Comparison of ENCODE assay signal across 13 cellular contexts in the genomic region with DNA sequence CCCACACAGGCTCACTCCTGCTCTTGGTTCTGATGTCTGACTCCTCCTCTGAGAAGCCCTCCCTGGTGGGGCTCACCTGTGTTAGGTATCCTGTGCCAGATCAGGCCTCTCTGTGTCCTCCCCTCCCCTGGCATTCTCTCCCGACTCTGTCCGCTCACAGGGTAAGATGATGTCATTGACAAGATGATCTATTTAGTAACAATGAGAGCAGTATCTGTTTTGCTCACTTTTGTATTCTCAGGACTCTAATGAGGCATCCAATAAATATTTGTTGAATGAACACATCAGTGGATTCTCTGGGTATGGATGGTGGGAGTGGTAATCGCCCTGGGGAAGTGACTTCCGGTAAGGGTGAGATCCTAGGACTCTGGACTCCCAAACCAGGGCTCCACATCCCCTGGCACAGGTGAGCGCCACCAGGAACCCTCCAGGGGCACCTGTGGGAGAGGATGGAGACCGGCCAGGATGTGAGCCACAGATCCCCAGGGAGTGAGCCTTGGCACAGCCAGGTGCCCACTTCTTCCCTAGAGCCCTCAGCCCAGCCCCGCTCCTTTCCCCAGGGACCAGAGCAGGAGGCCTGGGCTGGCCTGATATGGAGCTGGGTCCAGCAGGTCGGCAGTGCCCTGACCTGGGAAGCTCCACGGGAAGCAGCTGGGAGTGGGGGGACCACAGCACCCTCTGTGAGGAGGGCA. TPM values are rescaled to one million over a fixed set of nuclear protein-coding genes. Genes with fewer than 3 reads are reported as not detected.
DNase-seq lines count a peak whose midpoint lies in the region; ATAC-seq and TF ChIP-seq lines count a peak whose summit lies in the region.
"Had no signal": no experiment of that assay in that cellular context is flagged by ENCODE, and none has a peak within 500 bp of the region (broad histone marks: within the 10 kb centered on the region; RNA-seq: fewer than 3 reads in every experiment).

No MANE protein-coding gene starts in this region.

- H3K27ac Mint-ChIP-seq in neural progenitor cell: peak overlapping the region; percentile 9
- H3K27ac Mint-ChIP-seq: stimulated activated memory B cell treated with anti-CD40 and anti-IgM and Interleukin-4, amounts not matched to agents 10 μg/mL and 1 μg/mL and 100 μg/mL, for 72 hours had no signal

- no peaks in the 10 kb centered on the region for H4K20me1 ChIP-seq in neural progenitor cell (ENCODE audit: low read depth)

- no peak for TF ChIP-seq POLR2A in breast epithelium (IDR thresholded peaks at IDR 0.05)

- peaks cover 4% of the 10 kb centered on the region for H3F3A ChIP-seq in neural progenitor cell (ENCODE audit: low read depth)

- no peak for TF ChIP-seq CTCF in breast epithelium (IDR thresholded peaks at IDR 0.05)
- no peak for TF ChIP-seq CTCF in neural progenitor cell (IDR thresholded peaks at IDR 0.05)
- TF ChIP-seq CTCF in ascending aorta (IDR thresholded peaks at IDR 0.05): no peak

- H3K4me1 Mint-ChIP-seq in neural progenitor cell: peaks cover 11% of the 10 kb centered on the region

- intact Hi-C loops in breast epithelium (cut with DNase I; ENCODE audit: low total_unique reads): loop anchor here (5.0 kb wide), 1 partner anchor 62 kb away; no protein-coding TSS in a partner anchor
- intact Hi-C loops in ascending aorta (cut with DNase I): loop anchor here (10.0 kb wide), 1 partner anchor 135 kb away; no protein-coding TSS in a partner anchor

- no peak overlapping the region for H3K9ac ChIP-seq in neural progenitor cell

- no peaks in the 10 kb centered on the region for H3K36me3 ChIP-seq in breast epithelium
- no peaks in the 10 kb centered on the region for H3K36me3 ChIP-seq in neural progenitor cell
- no peaks in the 10 kb centered on the region for H3K36me3 ChIP-seq in ascending aorta
- H3K36me3 ChIP-seq: left ventricle myocardium inferior had no signal

- H3K79me2 ChIP-seq in neural progenitor cell (ENCODE audit: low read depth): no peaks in the 10 kb centered on the region

- no peaks in the 10 kb centered on the region for H3K36me3 Mint-ChIP-seq in neural progenitor cell
- H3K36me3 Mint-ChIP-seq: IgD-negative memory B cell; stimulated activated memory B cell treated with anti-CD40 and anti-IgM and Interleukin-4, amounts not matched to agents 10 μg/mL and 1 μg/mL and 100 μg/mL, for 72 hours had no signal

- H3K27me3 Mint-ChIP-seq in neural progenitor cell (ENCODE audit: insufficient read depth, low read depth): peaks cover 28% of the 10 kb centered on the region

- no peak overlapping the region for H2AFZ ChIP-seq in neural progenitor cell (replicated peaks)

- DNase-seq in Daoy (ENCODE audit: low read depth): peak; percentile 39
- DNase-seq in NCI-H2029 (lab: John Stamatoyannopoulos, UW): peak; percentile 70
- no peak for DNase-seq in breast epithelium (ENCODE audit: low spot score in 2 of 2)
- DNase-seq in neural progenitor cell (ENCODE audit: low spot score): no peak
- DNase-seq in effector CD4-positive, alpha-beta T cell: no peak
- DNase-seq in ascending aorta (ENCODE audit: low spot score in 2 of 2): no peak
- no peak for DNase-seq in NCI-H146 treated with DMSO at 0.1 percent for 48 hours (lab: John Stamatoyannopoulos, UW; ENCODE audit: unreplicated experiment)
- DNase-seq: left ventricle myocardium inferior, SIG-M5 had no signal

- no peaks in the 10 kb centered on the region for H3K9me3 ChIP-seq in breast epithelium
- no peaks in the 10 kb centered on the region for H3K9me3 ChIP-seq in neural progenitor cell (ENCODE audit: low read depth)
- no peaks in the 10 kb centered on the region for H3K9me3 ChIP-seq in ascending aorta
- H3K9me3 ChIP-seq: left ventricle myocardium inferior had no signal

- ATAC-seq in HG02885 (IDR thresholded peaks at IDR 0.05; ENCODE audit: poor library complexity, unreplicated experiment): no peak
- ATAC-seq: stimulated activated memory B cell treated with anti-CD40 and anti-IgM and Interleukin-4, amounts not matched to agents 10 μg/mL and 1 μg/mL and 100 μg/mL, for 72 hours had no signal

- H3K4me2 ChIP-seq in neural progenitor cell: no peak overlapping the region

- H3K9me3 Mint-ChIP-seq in neural progenitor cell: no peaks in the 10 kb centered on the region
- H3K9me3 Mint-ChIP-seq: IgD-negative memory B cell; stimulated activated memory B cell treated with anti-CD40 and anti-IgM and Interleukin-4, amounts not matched to agents 10 μg/mL and 1 μg/mL and 100 μg/mL, for 72 hours had no signal

- H3K27ac ChIP-seq in breast epithelium (peak overlapping the region; percentile 3 to 48), neural progenitor cell (no peak overlapping the region), ascending aorta (no peak overlapping the region)
- H3K27ac ChIP-seq: left ventricle myocardium inferior had no signal

- H3K4me1 ChIP-seq in breast epithelium (peaks cover 5% of the 10 kb centered on the region in 2 donors), neural progenitor cell (peaks cover 4% of the 10 kb centered on the region), ascending aorta (peaks cover 0 to 4% of the 10 kb centered on the region in 2 donors)

- H3K4me3 ChIP-seq in breast epithelium (no peak overlapping the region), neural progenitor cell (no peak overlapping the region), ascending aorta (no peak overlapping the region)
- H3K4me3 ChIP-seq: left ventricle myocardium inferior had no signal

- H3K4me3 Mint-ChIP-seq in neural progenitor cell: no peak overlapping the region
- H3K4me3 Mint-ChIP-seq: IgD-negative memory B cell; stimulated activated memory B cell treated with anti-CD40 and anti-IgM and Interleukin-4, amounts not matched to agents 10 μg/mL and 1 μg/mL and 100 μg/mL, for 72 hours had no signal

- peaks cover 9 to 26% of the 10 kb centered on the region in 2 donors for H3K27me3 ChIP-seq in breast epithelium
- peaks cover 31% of the 10 kb centered on the region for H3K27me3 ChIP-seq in neural progenitor cell
- peaks cover 7% of the 10 kb centered on the region for H3K27me3 ChIP-seq in ascending aorta

RNA-seq across cellular contexts. Expression of gene HAP1, which starts 5.4 kb away (rescaled TPM):
- 0.11 TPM in 1 of 2 replicates, not detected in the other for total RNA-seq in Daoy (2014; rRNA removed; shearing (Covaris generic))
- total RNA-seq in breast epithelium (1 to 10 TPM in 1 of 3 donors, under 1 TPM in 1, not detected in 1; 0.33 to 2.2 TPM), neural progenitor cell (ENCODE audit: low replicate concordance) (0.45 and 1.7 TPM in 2 replicates), ascending aorta (not detected)

RNA-seq across cellular contexts. Expression of gene GAST, which starts 27.7 kb away (rescaled TPM):
- not detected in 2 replicates for total RNA-seq in Daoy (2014; rRNA removed; shearing (Covaris generic))
- total RNA-seq in breast epithelium (not detected), neural progenitor cell (ENCODE audit: low replicate concordance) (not detected in 2 replicates), ascending aorta (not detected)
- total RNA-seq: cardiac septum, left ventricle myocardium inferior had no signal

RNA-seq across cellular contexts. Expression of gene JUP, which starts 46.7 kb away (rescaled TPM):
- 32.6 and 36.3 TPM in 2 replicates for total RNA-seq in Daoy (2014; rRNA removed; shearing (Covaris generic))
- total RNA-seq in breast epithelium: 100 to 1,000 TPM; 107 to 158 (median 121) TPM
- total RNA-seq in neural progenitor cell (ENCODE audit: low replicate concordance): 28.5 and 91.8 TPM in 2 replicates
- 47.9 TPM for total RNA-seq in ascending aorta

RNA-seq across cellular contexts. Expression of gene EIF1, which starts 51.1 kb away (rescaled TPM):
- 78.2 and 85.4 TPM in 2 replicates for total RNA-seq in Daoy (2014; rRNA removed; shearing (Covaris generic))
- 100 to 1,000 TPM; 217 to 850 (median 260) TPM for total RNA-seq in breast epithelium
- 60.7 and 91.4 TPM in 2 replicates for total RNA-seq in neural progenitor cell (ENCODE audit: low replicate concordance)
- 102 TPM for total RNA-seq in ascending aorta

Comparison
In these comparisons a context has a peak if more than half of its experiments do, and no peak if none do; other contexts are left out.
1. DNase-seq: peak in Daoy (single experiment) and NCI-H2029 (single experiment); none in breast epithelium (0 of 2), neural progenitor cell (single experiment), effector CD4-positive, alpha-beta T cell (single experiment), ascending aorta (0 of 2) and NCI-H146 treated with DMSO at 0.1 percent for 48 hours (single experiment).
2. H3K27ac ChIP-seq: peak in breast epithelium (2 of 2); none in neural progenitor cell (single experiment) and ascending aorta (0 of 2).